ENCODE assay signal across 28 cellular contexts in the genomic region with DNA sequence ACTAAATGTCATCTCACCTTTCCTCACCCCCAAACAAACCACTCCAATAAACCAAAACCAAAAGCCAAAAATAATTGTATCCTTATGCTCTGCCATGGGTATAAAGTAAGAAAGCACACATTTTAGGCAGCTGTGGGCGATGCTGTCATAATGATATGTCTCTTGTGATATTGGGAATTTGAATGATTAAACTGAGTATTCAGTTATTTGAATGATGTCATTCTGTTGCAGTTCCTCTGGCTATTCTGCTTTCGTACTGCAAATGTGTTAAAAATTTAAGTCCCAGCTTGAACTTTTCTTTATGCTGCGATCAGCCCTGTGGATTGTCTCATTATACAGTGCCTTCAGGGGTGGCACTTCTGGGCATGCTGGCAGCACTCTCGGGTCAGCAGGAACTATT. TPM values are rescaled to one million over a fixed set of nuclear protein-coding genes. Genes with fewer than 3 reads are reported as not detected.
DNase-seq lines count a peak whose midpoint lies in the region; ATAC-seq, FAIRE-seq and TF ChIP-seq lines count a peak whose summit lies in the region.
"Had no signal": no experiment of that assay in that cellular context is flagged by ENCODE, and none has a peak within 500 bp of the region (broad histone marks: within the 10 kb centered on the region; RNA-seq: fewer than 3 reads in every experiment).

No MANE protein-coding gene starts in this region.

- H3K36me3 ChIP-seq in HEK293 (ENCODE audit: control insufficient read depth in 2 of 2, insufficient read depth in 1 of 2, low read length in 2 of 2) (no peaks in the 10 kb centered on the region), K562 (ENCODE audit: control insufficient read depth, insufficient read depth, low read length) (no peaks in the 10 kb centered on the region), mesenchymal stem cell (ENCODE audit: control insufficient read depth in 1 of 2, insufficient read depth in 2 of 2, low read depth in 1 of 2, low read length in 2 of 2) (no peaks in the 10 kb centered on the region)
- H3K36me3 ChIP-seq: BE2C, BLaER1 had no signal

- no peak overlapping the region for H3K27ac ChIP-seq in HEK293 (ENCODE audit: extremely low read depth, low read depth, low read length)
- no peak overlapping the region for H3K27ac ChIP-seq in K562 (ENCODE audit: extremely low read depth, low read depth, low read length)
- H3K27ac ChIP-seq in mesenchymal stem cell (ENCODE audit: low read length, poor library complexity, severe bottlenecking): no peak overlapping the region
- H3K27ac ChIP-seq: BLaER1 had no signal

- TF ChIP-seq POLR2A in GM12892 (IDR thresholded peaks at IDR 0.05; ENCODE audit: low read depth, low read length): no peak
- TF ChIP-seq POLR2A in K562 (conservative IDR thresholded peaks at IDR 0.05): no peak

- H3K4me3 Mint-ChIP-seq in HFFc6: no peak overlapping the region
- H3K4me3 Mint-ChIP-seq: CD14-positive monocyte; CD4-positive, alpha-beta memory T cell; CD4-positive, CD25-positive, alpha-beta regulatory T cell; CD8-positive, alpha-beta memory T cell had no signal

- H3K4me1 Mint-ChIP-seq in HFFc6 (ENCODE audit: low read depth): no peaks in the 10 kb centered on the region
- H3K4me1 Mint-ChIP-seq: CD4-positive, alpha-beta memory T cell; CD4-positive, CD25-positive, alpha-beta regulatory T cell; CD8-positive, alpha-beta memory T cell had no signal

- no peak overlapping the region for H3K27ac Mint-ChIP-seq in HFFc6
- H3K27ac Mint-ChIP-seq: CD14-positive monocyte; CD4-positive, alpha-beta memory T cell; CD4-positive, CD25-positive, alpha-beta regulatory T cell had no signal

- DNase-seq in GM12892 (ENCODE audit: insufficient read length) (no peak), K562 (ENCODE audit: extremely low read depth in 1 of 4, low spot score in 3 of 4) (no peak), mesenchymal stem cell (no peak), T-helper 2 cell (no peak), HFFc6 (no peak), anterior cingulate cortex (lab: John Stamatoyannopoulos, UW) (no peak), SKM-1 (lab: John Stamatoyannopoulos, UW; ENCODE audit: unreplicated experiment) (no peak)
- DNase-seq: 8988T; ACHN; BE2C; C1 segment of cervical spinal cord; CD4-positive, alpha-beta memory T cell; CD4-positive, CD25-positive, alpha-beta regulatory T cell; CD8-positive, alpha-beta memory T cell; COR-L47; DMS 273 treated with DMSO at 0.1 percent for 48 hours; DMS153; DMS53; DMS79; DND-41; EL; GDM1 had no signal

- no peak overlapping the region for H3K4me2 ChIP-seq in K562 (ENCODE audit: insufficient read depth, low read length)
- no peak overlapping the region for H3K4me2 ChIP-seq in mesenchymal stem cell (ENCODE audit: low read length, poor library complexity, severe bottlenecking)
- H3K4me2 ChIP-seq: BLaER1 had no signal

- no peak for ATAC-seq in K562

- H2BK5ac ChIP-seq in mesenchymal stem cell (ENCODE audit: low read depth, low read length, poor library complexity, severe bottlenecking): no peak overlapping the region

- H3K9ac ChIP-seq in K562 (ENCODE audit: insufficient read depth in 1 of 2, low read depth in 2 of 2, low read length in 2 of 2): no peak overlapping the region
- H3K9ac ChIP-seq in mesenchymal stem cell (ENCODE audit: low read length): peak overlapping the region; percentile 28
- H3K9ac ChIP-seq: BLaER1 had no signal

- H3K9me3 ChIP-seq in HEK293 (ENCODE audit: control insufficient read depth, insufficient read depth, low read depth, low read length): no peaks in the 10 kb centered on the region
- H3K9me3 ChIP-seq in K562 (replicated peaks; ENCODE audit: control insufficient read depth, insufficient read depth, low read depth, low read length): no peaks in the 10 kb centered on the region
- no peaks in the 10 kb centered on the region for H3K9me3 ChIP-seq in mesenchymal stem cell (ENCODE audit: control insufficient read depth, low read length)
- H3K9me3 ChIP-seq: BE2C, BLaER1 had no signal

- intact Hi-C loops in K562 (cut with micrococcal nuclease): no loop called here

- H3K27me3 Mint-ChIP-seq in HFFc6 (ENCODE audit: insufficient read depth): no peaks in the 10 kb centered on the region; the same call in 1 of the 2 replicates

- H2AFZ ChIP-seq in K562 (ENCODE audit: low read depth, low read length) (0 out of 2 replicates have a peak overlapping the region, but pooled peaks have one; percentile 5), mesenchymal stem cell (ENCODE audit: low read depth, low read length) (no peak overlapping the region)

- no peaks in the 10 kb centered on the region for H3K79me2 ChIP-seq in K562 (ENCODE audit: control insufficient read depth, insufficient read depth, low read length)

- H3K27me3 ChIP-seq in K562 (ENCODE audit: control insufficient read depth in 2 of 2, insufficient read depth in 2 of 2, low read length in 2 of 2) (no peaks in the 10 kb centered on the region), mesenchymal stem cell (ENCODE audit: control insufficient read depth in 1 of 2, insufficient read depth in 1 of 2, low read length in 2 of 2) (peaks cover 0 to 8% of the 10 kb centered on the region in 2 experiments)
- H3K27me3 ChIP-seq: BE2C, BLaER1 had no signal

- H3K9me1 ChIP-seq in K562 (ENCODE audit: control insufficient read depth, insufficient read depth, low read length): no peaks in the 10 kb centered on the region

- CTCF ChIA-PET in HEK293 (lab: Yijun Ruan, JAX): no interaction called here
- CTCF ChIA-PET in K562 (lab: Yijun Ruan, JAX; ENCODE audit: low intra/inter-chr PET ratio): no interaction called here

- no peak overlapping the region for H3K4ac ChIP-seq in mesenchymal stem cell (ENCODE audit: low read depth in 1 of 2, low read length in 2 of 2)

- no TSS peak for BruUV-seq in K562 (replicated peaks; lab: Mats Ljungman, UMichigan)

- WGBS in K562 (ENCODE audit: insufficient coverage, low coverage, missing lambda C conversion rate): 50% methylated on average over 4 of the region's 4 CpGs
- WGBS in mesenchymal stem cell: 67% methylated on average over 4 of the region's 4 CpGs

- FAIRE-seq in GM12892 (lab: Jason Lieb, UNC) (peak; percentile 54), K562 (lab: Jason Lieb, UNC) (no peak)
- FAIRE-seq: A204.1, GM12891, GM18507 had no signal

- H2BK12ac ChIP-seq in mesenchymal stem cell (ENCODE audit: low read length in 2 of 2): no peak overlapping the region

- H2BK120ac ChIP-seq in mesenchymal stem cell (ENCODE audit: low read depth, low read length): no peak overlapping the region

- TF ChIP-seq CTCF in HEK293 (tag by site-specific recombination; IDR thresholded peaks at IDR 0.05) (no peak), K562 (IDR thresholded peaks at IDR 0.05 in 2 of 3, conservative IDR thresholded peaks at IDR 0.05 in 1 of 3; ENCODE audit: insufficient read depth in 2 of 3, low read depth in 1 of 3, low read length in 3 of 3) (no peak), HFFc6 (IDR thresholded peaks at IDR 0.05) (no peak)

- no peak overlapping the region for H3K4me3 ChIP-seq in HEK293 (ENCODE audit: low read depth, low read length)
- H3K4me3 ChIP-seq in K562: no peak overlapping the region
- H3K4me3 ChIP-seq in mesenchymal stem cell (ENCODE audit: insufficient read depth in 1 of 2, low read depth in 1 of 2, low read length in 2 of 2): no peak overlapping the region
- H3K4me3 ChIP-seq: BLaER1 had no signal

- H4K91ac ChIP-seq in mesenchymal stem cell (ENCODE audit: low read length): no peak overlapping the region

- no peak overlapping the region for H3K23ac ChIP-seq in mesenchymal stem cell (ENCODE audit: low read length in 2 of 2)

- H4K8ac ChIP-seq in mesenchymal stem cell (ENCODE audit: low read length): no peak overlapping the region

- H3K4me1 ChIP-seq in HEK293 (ENCODE audit: control insufficient read depth, insufficient read depth, low read length) (no peaks in the 10 kb centered on the region), K562 (replicated peaks in 1 of 2; ENCODE audit: control insufficient read depth in 2 of 2, insufficient read depth in 2 of 2, low read length in 2 of 2) (peaks cover 4 to 7% of the 10 kb centered on the region in 2 experiments; a peak in 3 of 5 replicates), mesenchymal stem cell (ENCODE audit: control insufficient read depth, insufficient read depth, low read depth, low read length) (no peaks in the 10 kb centered on the region)
- H3K4me1 ChIP-seq: BE2C had no signal

- 0 out of 2 replicates have a peak, but pooled peaks cover 5% of the 10 kb centered on the region for H3K36me3 Mint-ChIP-seq in HFFc6 (ENCODE audit: low read depth)
- H3K36me3 Mint-ChIP-seq: CD4-positive, alpha-beta memory T cell had no signal

- POLR2A ChIA-PET in HEK293 (lab: Yijun Ruan, JAX) (interaction anchor here (2.6 kb wide), 1 partner anchor 17 kb away, joined by 10 read pairs; a partner anchor contains a TSS), K562 (lab: Yijun Ruan, JAX) (interaction anchor here (1.0 to 11.6 kb wide), 2 partner anchors 15 to 46 kb away, joined by 3 to 165 read pairs; a partner anchor contains a TSS)

- in situ Hi-C loops in K562 (cut with MboI): no loop called here

- no peaks in the 10 kb centered on the region for H3K79me1 ChIP-seq in mesenchymal stem cell (replicated peaks; ENCODE audit: low read length, poor library complexity, severe bottlenecking)

- H2AK5ac ChIP-seq in mesenchymal stem cell (ENCODE audit: low read length, severe bottlenecking): no peak overlapping the region

- no peak for TF ChIP-seq RAD21 in K562 (CRISPR knock-in tag; conservative IDR thresholded peaks at IDR 0.05 in 1 of 2, IDR thresholded peaks at IDR 0.05 in 1 of 2)

- no peak for TF ChIP-seq EP300 in K562 (IDR thresholded peaks at IDR 0.05; ENCODE audit: low read length)

- H4K20me1 ChIP-seq in K562 (replicated peaks; ENCODE audit: control insufficient read depth, insufficient read depth, low read length): no peaks in the 10 kb centered on the region
- H4K20me1 ChIP-seq: BLaER1 had no signal

- no peaks in the 10 kb centered on the region for H3K9me3 Mint-ChIP-seq in HFFc6
- H3K9me3 Mint-ChIP-seq: CD4-positive, CD25-positive, alpha-beta regulatory T cell; CD8-positive, alpha-beta memory T cell had no signal

- no peak overlapping the region for H2BK15ac ChIP-seq in mesenchymal stem cell (ENCODE audit: low read depth, poor library complexity, severe bottlenecking)

- H3K14ac ChIP-seq in mesenchymal stem cell (ENCODE audit: low read length in 2 of 2): no peak overlapping the region

- no peak overlapping the region for H3K18ac ChIP-seq in mesenchymal stem cell (ENCODE audit: low read depth in 1 of 2, low read length in 2 of 2)

RNA-seq across cellular contexts. Expression of a gene that starts 10.8 kb away (rescaled TPM):
- 2.7 TPM for polyA plus RNA-seq in GM12892 (2012; ENCODE audit: missing spikeins)
- 2.5 and 9.3 TPM in 2 replicates for total RNA-seq in K562 (2011; cell fraction: chromatin; rRNA removed; ENCODE audit: low replicate concordance)
- total RNA-seq in K562 (2011; cell fraction: nucleolus; rRNA removed): 1.5 and 1.7 TPM in 2 replicates
- total RNA-seq in K562 (2011; cell fraction: nucleoplasm; rRNA removed): 2.7 and 3.3 TPM in 2 replicates
- total RNA-seq in K562 (2014; rRNA removed) (2.6 and 2.9 TPM in 2 replicates), K562 (2014; rRNA removed; fragmentation: Illumina TruSeq; extraction: Trizol) (4.8 and 5.7 TPM in 2 replicates), K562 (2015; rRNA removed; fragmentation: Illumina TruSeq; extraction: Trizol) (3.2 and 3.6 TPM in 2 replicates), K562 (2021) (4.2 and 5.5 TPM in 2 replicates)
- polyA plus RNA-seq in K562 (2011; rRNA removed) (1.6 and 2.5 TPM in 2 replicates), K562 (2014; fragmentation: Illumina TruSeq; extraction: Trizol) (3.2 and 3.3 TPM in 2 replicates), K562 (2014; fragmentation: Nextera tagmentation; extraction: Ambion mirVana) (1 to 10 TPM; 1.2 TPM), K562 (2014; rRNA removed) (1.3 and 2.2 TPM in 2 replicates)
- polyA plus RNA-seq in K562 (2011; cell fraction: cytosol; rRNA removed): 0.51 and 0.77 TPM in 2 replicates
- polyA plus RNA-seq in K562 (2011; cell fraction: nucleus; rRNA removed): 0.67 and 1.1 TPM in 2 replicates
- polyA plus RNA-seq in K562 (2012): 1.9 and 2.7 TPM in 2 replicates
- polyA minus RNA-seq in K562 (2011; rRNA and poly(A)+ RNA removed): 11.3 and 12.5 TPM in 2 replicates
- polyA minus RNA-seq in K562 (2011; cell fraction: cytosol; rRNA and poly(A)+ RNA removed): 3.2 and 3.5 TPM in 2 replicates
- 1.3 and 2.7 TPM in 2 replicates for polyA minus RNA-seq in K562 (2011; cell fraction: nucleus; rRNA and poly(A)+ RNA removed)
- 11.5 TPM for polyA plus RNA-seq in mesenchymal stem cell (2013, experiment 1 of 2)
- polyA plus RNA-seq in mesenchymal stem cell (2013, experiment 2 of 2): 12.7 TPM
- 10 to 100 TPM; 36.0 to 43.7 (median 40.9) TPM for total RNA-seq in HFFc6 (2021; fragmentation: NEBNext Ultra II Directional; extraction: Animal tissue kit (Norgen Biotek cat#: 25700))

RNA-seq across cellular contexts. Expression of a gene that starts 17.3 kb away (rescaled TPM):
- 4,883 TPM for polyA plus RNA-seq in GM12892 (2012; ENCODE audit: missing spikeins)
- 238 and 411 TPM in 2 replicates for total RNA-seq in K562 (2011; cell fraction: chromatin; rRNA removed; ENCODE audit: low replicate concordance)
- total RNA-seq in K562 (2011; cell fraction: nucleolus; rRNA removed): 765 and 867 TPM in 2 replicates
- 735 and 1,463 TPM in 2 replicates for total RNA-seq in K562 (2011; cell fraction: nucleoplasm; rRNA removed)
- total RNA-seq in K562 (2014; rRNA removed) (2,466 and 2,533 TPM in 2 replicates), K562 (2014; rRNA removed; fragmentation: Illumina TruSeq; extraction: Trizol) (1,923 and 2,393 TPM in 2 replicates), K562 (2015; rRNA removed; fragmentation: Illumina TruSeq; extraction: Trizol) (2,774 and 3,068 TPM in 2 replicates), K562 (2021) (2,579 and 2,753 TPM in 2 replicates)
- polyA plus RNA-seq in K562 (2011; rRNA removed) (4,017 and 4,081 TPM in 2 replicates), K562 (2014; fragmentation: Illumina TruSeq; extraction: Trizol) (3,791 and 3,928 TPM in 2 replicates), K562 (2014; fragmentation: Nextera tagmentation; extraction: Ambion mirVana) (1,000 to 10,000 TPM; 7,800 to 8,850 TPM), K562 (2014; rRNA removed) (5,148 and 5,287 TPM in 2 replicates)
- polyA plus RNA-seq in K562 (2011; cell fraction: cytosol; rRNA removed): 6,575 and 7,027 TPM in 2 replicates
- polyA plus RNA-seq in K562 (2011; cell fraction: nucleus; rRNA removed): 1,268 and 2,124 TPM in 2 replicates
- 3,041 and 6,015 TPM in 2 replicates for polyA plus RNA-seq in K562 (2012)
- 1,404 and 1,476 TPM in 2 replicates for polyA minus RNA-seq in K562 (2011; rRNA and poly(A)+ RNA removed)
- 1,271 and 1,367 TPM in 2 replicates for polyA minus RNA-seq in K562 (2011; cell fraction: cytosol; rRNA and poly(A)+ RNA removed)
- 253 and 438 TPM in 2 replicates for polyA minus RNA-seq in K562 (2011; cell fraction: nucleus; rRNA and poly(A)+ RNA removed)
- polyA plus RNA-seq in mesenchymal stem cell (2013, experiment 1 of 2): 2,527 TPM
- 2,464 TPM for polyA plus RNA-seq in mesenchymal stem cell (2013, experiment 2 of 2)
- 1,000 to 10,000 TPM; 1,680 to 2,112 (median 1,953) TPM for total RNA-seq in HFFc6 (2021; fragmentation: NEBNext Ultra II Directional; extraction: Animal tissue kit (Norgen Biotek cat#: 25700))

RNA-seq across cellular contexts. Expression of a gene that starts 17.5 kb away (rescaled TPM):
- 8.4 TPM for polyA plus RNA-seq in GM12892 (2012; ENCODE audit: missing spikeins)
- total RNA-seq in K562 (2011; cell fraction: chromatin; rRNA removed; ENCODE audit: low replicate concordance): 6.4 and 13.1 TPM in 2 replicates
- total RNA-seq in K562 (2011; cell fraction: nucleolus; rRNA removed): 4.0 and 4.3 TPM in 2 replicates
- 11.9 and 17.8 TPM in 2 replicates for total RNA-seq in K562 (2011; cell fraction: nucleoplasm; rRNA removed)
- total RNA-seq in K562 (2014; rRNA removed): 5.5 and 6.1 TPM in 2 replicates
- 8.4 TPM in 2 replicates for total RNA-seq in K562 (2014; rRNA removed; fragmentation: Illumina TruSeq; extraction: Trizol)
- total RNA-seq in K562 (2015; rRNA removed; fragmentation: Illumina TruSeq; extraction: Trizol): 10.3 and 10.8 TPM in 2 replicates
- total RNA-seq in K562 (2021): 4.3 and 5.1 TPM in 2 replicates
- polyA plus RNA-seq in K562 (2011; rRNA removed): 5.3 and 7.1 TPM in 2 replicates
- 1.6 and 3.9 TPM in 2 replicates for polyA plus RNA-seq in K562 (2011; cell fraction: cytosol; rRNA removed)
- polyA plus RNA-seq in K562 (2011; cell fraction: nucleus; rRNA removed): 3.1 and 3.7 TPM in 2 replicates
- polyA plus RNA-seq in K562 (2012): 3.6 and 4.8 TPM in 2 replicates
- polyA plus RNA-seq in K562 (2014; fragmentation: Illumina TruSeq; extraction: Trizol): 5.9 and 6.9 TPM in 2 replicates
- 1 to 10 TPM; 5.5 to 5.6 TPM for polyA plus RNA-seq in K562 (2014; fragmentation: Nextera tagmentation; extraction: Ambion mirVana)
- polyA plus RNA-seq in K562 (2014; rRNA removed): 6.3 and 6.4 TPM in 2 replicates
- 6.5 and 8.6 TPM in 2 replicates for polyA minus RNA-seq in K562 (2011; rRNA and poly(A)+ RNA removed)
- 2.4 and 2.7 TPM in 2 replicates for polyA minus RNA-seq in K562 (2011; cell fraction: cytosol; rRNA and poly(A)+ RNA removed)
- polyA minus RNA-seq in K562 (2011; cell fraction: nucleus; rRNA and poly(A)+ RNA removed): 6.5 and 9.6 TPM in 2 replicates
- polyA plus RNA-seq in mesenchymal stem cell (2013, experiment 1 of 2): 6.8 TPM
- 7.0 TPM for polyA plus RNA-seq in mesenchymal stem cell (2013, experiment 2 of 2)
- total RNA-seq in HFFc6 (2021; fragmentation: NEBNext Ultra II Directional; extraction: Animal tissue kit (Norgen Biotek cat#: 25700)): 10 to 100 TPM; 10.9 to 13.5 (median 11.6) TPM
